Comparison of ENCODE assay signal across 8 cellular contexts in genomic region chr10:103584216-103585010, GRCh38.
A peak's percentile ranks its signal among the peaks of the same experiment; 100 is the strongest.
DNase-seq lines count a peak whose midpoint lies in the region; ATAC-seq, FAIRE-seq and TF ChIP-seq lines count a peak whose summit lies in the region.

No MANE protein-coding gene starts in this region.

- no peaks in the 10 kb centered on the region for H3K9me1 ChIP-seq in endothelial cell of umbilical vein (replicated peaks; ENCODE audit: control insufficient read depth, extremely low read depth, insufficient read depth, low read length)

- no peak for TF ChIP-seq CTCF in endothelial cell of umbilical vein (IDR thresholded peaks at IDR 0.05; ENCODE audit: extremely low read depth in 1 of 2, insufficient read depth in 1 of 2, low read depth in 1 of 2, low read length in 2 of 2)

- peak overlapping the region; percentile 8 for H2AFZ ChIP-seq in endothelial cell of umbilical vein (ENCODE audit: low read depth, low read length)

- FAIRE-seq in endothelial cell of umbilical vein (lab: Jason Lieb, UNC): no peak

- peak overlapping the region; percentile 70 for H3K27ac Mint-ChIP-seq in activated CD4-positive, alpha-beta T cell treated with anti-CD3 and anti-CD28 coated beads, Interleukin-2, amount 10 ng/mL, durations not matched to agents 24 days and 14 days

- no peaks in the 10 kb centered on the region for H3K36me3 ChIP-seq in endothelial cell of umbilical vein (ENCODE audit: control insufficient read depth in 2 of 2, extremely low read depth in 1 of 2, insufficient read depth in 2 of 2, low read length in 2 of 2)

- H3K27ac ChIP-seq in endothelial cell of umbilical vein (ENCODE audit: insufficient read depth, low read depth, low read length): no peak overlapping the region

- H3K9me3 Mint-ChIP-seq in activated CD4-positive, alpha-beta T cell treated with anti-CD3 and anti-CD28 coated beads, Interleukin-2, amount 10 ng/mL, durations not matched to agents 24 days and 14 days: no peaks in the 10 kb centered on the region

- H3K4me1 ChIP-seq in endothelial cell of umbilical vein (ENCODE audit: control insufficient read depth, extremely low read depth, insufficient read depth, low read length): no peaks in the 10 kb centered on the region

- ATAC-seq in sciatic nerve (peak; percentile 59), HG03439 (IDR thresholded peaks at IDR 0.05; ENCODE audit: unreplicated experiment) (no peak)

- H3K79me2 ChIP-seq in endothelial cell of umbilical vein (ENCODE audit: control insufficient read depth, insufficient read depth, low read length): no peaks in the 10 kb centered on the region

- peaks cover 2% of the 10 kb centered on the region for H3K36me3 Mint-ChIP-seq in activated CD4-positive, alpha-beta T cell treated with anti-CD3 and anti-CD28 coated beads, Interleukin-2, amount 10 ng/mL, durations not matched to agents 24 days and 14 days (ENCODE audit: low read depth)

- peak overlapping the region in 2 of 3 experiments; percentile 15 to 18 for H3K4me3 ChIP-seq in endothelial cell of umbilical vein (replicated peaks in 1 of 3; ENCODE audit: insufficient read depth in 1 of 3, low read depth in 1 of 3, low read length in 3 of 3)

- peak; percentile 15 for TF ChIP-seq POLR2A in GM19099 (IDR thresholded peaks at IDR 0.05; ENCODE audit: extremely low read depth, insufficient read length, low read depth)
- no peak for TF ChIP-seq POLR2A in endothelial cell of umbilical vein (IDR thresholded peaks at IDR 0.05; ENCODE audit: low read depth, low read length)

- peaks cover 9% of the 10 kb centered on the region for H3K27me3 Mint-ChIP-seq in activated CD4-positive, alpha-beta T cell treated with anti-CD3 and anti-CD28 coated beads, Interleukin-2, amount 10 ng/mL, durations not matched to agents 24 days and 14 days

- DNase-seq in activated CD4-positive, alpha-beta T cell treated with anti-CD3 and anti-CD28 coated beads, Interleukin-2, amount 10 ng/mL, durations not matched to agents 24 days and 14 days: peak; percentile 87
- DNase-seq in endothelial cell of umbilical vein (ENCODE audit: low read depth, low spot score): no peak
- no peak for DNase-seq in sciatic nerve (ENCODE audit: low spot score)
- DNase-seq in HK-2 (ENCODE audit: unreplicated experiment): no peak
- DNase-seq in NCI-H2107 treated with DMSO at 0.1 percent for 48 hours (lab: John Stamatoyannopoulos, UW; ENCODE audit: unreplicated experiment): no peak
- DNase-seq in SHP77 treated with DMSO at 0.1 percent for 48 hours (lab: John Stamatoyannopoulos, UW): no peak

- no peaks in the 10 kb centered on the region for H4K20me1 ChIP-seq in endothelial cell of umbilical vein (replicated peaks; ENCODE audit: control insufficient read depth, extremely low read depth, insufficient read depth, low read length)

- H3K4me1 Mint-ChIP-seq in activated CD4-positive, alpha-beta T cell treated with anti-CD3 and anti-CD28 coated beads, Interleukin-2, amount 10 ng/mL, durations not matched to agents 24 days and 14 days: peaks cover 4% of the 10 kb centered on the region

- BruUV-seq in endothelial cell of umbilical vein (replicated peaks; lab: Mats Ljungman, UMichigan): no TSS peak

- H3K9me3 ChIP-seq in endothelial cell of umbilical vein (replicated peaks; ENCODE audit: control insufficient read depth, insufficient read depth, low read length): no peaks in the 10 kb centered on the region

- intact Hi-C loops in activated CD4-positive, alpha-beta T cell treated with anti-CD3 and anti-CD28 coated beads, Interleukin-2, amount 10 ng/mL, durations not matched to agents 24 days and 14 days (cut with micrococcal nuclease): loop anchor here (10.0 kb wide), 1 partner anchor 380 kb away; the partner anchor contains the start of gene SLK
- intact Hi-C loops in endothelial cell of umbilical vein (cut with micrococcal nuclease) (loop anchor here (5.0 kb wide), 1 partner anchor 82 kb away; no protein-coding TSS in a partner anchor), sciatic nerve (cut with DNase I) (no loop called here)

- H3K4me3 Mint-ChIP-seq in activated CD4-positive, alpha-beta T cell treated with anti-CD3 and anti-CD28 coated beads, Interleukin-2, amount 10 ng/mL, durations not matched to agents 24 days and 14 days: peak overlapping the region; percentile 86

- CTCF ChIA-PET in endothelial cell of umbilical vein (lab: Charles Lee): interaction anchor here (0.6 to 0.8 kb wide), 2 partner anchors 8 to 356 kb away, joined by 4 to 6 read pairs; no protein-coding TSS in a partner anchor

- H3K9ac ChIP-seq in endothelial cell of umbilical vein (replicated peaks; ENCODE audit: extremely low read depth, insufficient read depth, low read length): no peak overlapping the region

- H3K27me3 ChIP-seq in endothelial cell of umbilical vein (ENCODE audit: control insufficient read depth in 2 of 2, insufficient read depth in 2 of 2, low read length in 2 of 2): peaks cover 11 to 26% of the 10 kb centered on the region in 2 experiments

- dilution Hi-C loops in endothelial cell of umbilical vein (cut with MboI; ENCODE audit: extremely low pct_ligation_motif_present, low sequenced_read_pairs): no loop called here

- H3K4me2 ChIP-seq in endothelial cell of umbilical vein (ENCODE audit: insufficient read depth, low read length): peak overlapping the region; percentile 35

- POLR2A ChIA-PET in endothelial cell of umbilical vein (lab: Charles Lee): no interaction called here

TF ChIP-seq in endothelial cell of umbilical vein, 7 proteins besides CTCF, POLR2A, EP300 and RAD21:
- TF ChIP-seq EZH2 (IDR thresholded peaks at IDR 0.05; ENCODE audit: borderline replicate concordance, low read depth, low read length, severe bottlenecking) (peak; percentile 32), JUN (IDR thresholded peaks at IDR 0.05; ENCODE audit: borderline replicate concordance, insufficient read depth, insufficient read length, low read depth) (no peak)
